ENCODE assay signal across 23 cellular contexts in the genomic region with DNA sequence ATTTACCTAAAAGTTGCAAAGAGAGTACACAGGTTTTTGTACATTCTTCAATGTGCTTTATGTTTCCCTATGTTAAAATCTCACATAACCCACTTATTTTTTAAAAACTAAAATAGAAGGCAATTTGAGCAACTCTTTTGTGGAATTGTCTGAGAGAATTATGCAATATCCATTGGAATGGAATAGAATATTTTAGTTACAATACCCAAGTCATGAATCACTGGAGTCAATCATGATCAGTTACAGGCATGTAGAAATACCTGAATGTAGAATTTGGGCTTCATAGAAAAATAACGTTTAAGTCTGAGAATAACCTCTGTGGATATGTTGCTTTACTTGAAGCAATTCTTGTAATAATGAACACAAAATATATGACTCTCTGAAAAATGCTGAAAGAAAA.
DNase-seq lines count a peak whose midpoint lies in the region; FAIRE-seq and TF ChIP-seq lines count a peak whose summit lies in the region.
"Had no signal": no experiment of that assay in that cellular context is flagged by ENCODE, and none has a peak within 500 bp of the region (broad histone marks: within the 10 kb centered on the region; RNA-seq: fewer than 3 reads in every experiment).

No MANE protein-coding gene starts in this region.

- no peak for FAIRE-seq in bronchial epithelial cell (lab: Jason Lieb, UNC)
- FAIRE-seq in small intestine (lab: Jason Lieb, UNC) = no peak
- FAIRE-seq: A549, GM12891, GM18507, H54 had no signal

- no peak overlapping the region for H3K4me2 ChIP-seq in GM23248 (ENCODE audit: unreplicated experiment)
- H3K4me2 ChIP-seq: A549, BLaER1 had no signal

- H3K9me2 ChIP-seq in GM23248 (ENCODE audit: insufficient read depth) = no peaks in the 10 kb centered on the region

- H3K9me3 ChIP-seq in GM23248 (ENCODE audit: low read depth) (no peaks in the 10 kb centered on the region), small intestine (ENCODE audit: control insufficient read depth, low read depth) (peaks cover 1% of the 10 kb centered on the region)
- H3K9me3 ChIP-seq: A549, BLaER1, Caco-2, HAP-1 had no signal

- no peaks in the 10 kb centered on the region for H4K20me1 ChIP-seq in GM23248 (ENCODE audit: insufficient read depth)
- H4K20me1 ChIP-seq: BLaER1 had no signal

- H3F3A ChIP-seq in GM23248 (ENCODE audit: insufficient read depth) = no peaks in the 10 kb centered on the region

- no peak overlapping the region for H3K4me3 ChIP-seq in ACC112 (ENCODE audit: low read depth, low read length)
- H3K4me3 ChIP-seq in GM23248 = no peak overlapping the region
- no peak overlapping the region for H3K4me3 ChIP-seq in bronchial epithelial cell (ENCODE audit: low read depth, low read length)
- H3K4me3 ChIP-seq in small intestine (ENCODE audit: low read depth in 1 of 2, low read length in 2 of 2) = no peak overlapping the region
- H3K4me3 ChIP-seq: A549, BLaER1, HAP-1 had no signal

- no peak for TF ChIP-seq CTCF in bronchial epithelial cell (IDR thresholded peaks at IDR 0.05; ENCODE audit: insufficient read depth, low read length, severe bottlenecking)

- H2AFZ ChIP-seq in ACC112 (ENCODE audit: low read length, unreplicated experiment) (no peak overlapping the region), GM23248 (no peak overlapping the region)

- peak overlapping the region; percentile 11; the same call in 1 of the 2 replicates for H3K27ac ChIP-seq in ACC112 (ENCODE audit: low read depth, low read length)
- no peak overlapping the region for H3K27ac ChIP-seq in GM23248
- H3K27ac ChIP-seq in small intestine (ENCODE audit: low read depth in 1 of 2, low read length in 1 of 2) = no peak overlapping the region
- H3K27ac ChIP-seq: A549, BLaER1, C4-2B had no signal

- in situ Hi-C loops in GM23248 (cut with MboI) = no loop called here

- H3K27me3 ChIP-seq in ACC112 (ENCODE audit: insufficient read depth, low read length) = no peaks in the 10 kb centered on the region
- H3K27me3 ChIP-seq in GM23248 (replicated peaks; ENCODE audit: insufficient read depth) = no peaks in the 10 kb centered on the region
- H3K27me3 ChIP-seq in bronchial epithelial cell (ENCODE audit: control insufficient read depth, insufficient read depth, low read length) = no peaks in the 10 kb centered on the region
- H3K27me3 ChIP-seq in small intestine (ENCODE audit: control insufficient read depth in 2 of 2, insufficient read depth in 2 of 2, low read length in 2 of 2) = no peaks in the 10 kb centered on the region
- H3K27me3 ChIP-seq: BLaER1 had no signal

- H3K79me2 ChIP-seq in ACC112 (ENCODE audit: control insufficient read depth, insufficient read depth, low read length, unreplicated experiment) (no peaks in the 10 kb centered on the region), GM23248 (ENCODE audit: insufficient read depth) (no peaks in the 10 kb centered on the region)

- no peak overlapping the region for H3K9ac ChIP-seq in GM23248
- H3K9ac ChIP-seq: BLaER1 had no signal

- 31 to 36% methylated on average over 1 of the region's 1 CpG for WGBS in GM23248 (ENCODE audit: low coverage in 1 of 2, low lambda C conversion rate in 2 of 2, missing lambda C conversion rate in 2 of 2), 2 experiments
- 86 to 94% (median 90%) methylated on average over 1 of the region's 1 CpG for WGBS in small intestine, 3 donors

- DNase-seq in GM23248 (peak; percentile 8), bronchial epithelial cell (ENCODE audit: low read depth) (peak; percentile 1), fibroblast of gingiva (ENCODE audit: low read depth) (peak; percentile 50), NCI-H187 (lab: John Stamatoyannopoulos, UW) (no peak), mesenteric fat pad (ENCODE audit: low spot score) (no peak), small intestine (no peak), NCI-H510A treated with DMSO at 0.1 percent for 48 hours (lab: John Stamatoyannopoulos, UW) (no peak)
- DNase-seq: 8988T; Caco-2; CD4-positive, CD25-positive, alpha-beta regulatory T cell; CD8-positive, alpha-beta T cell; DMS153; GF-D8; GOT3; HFFc6 had no signal

- H3K36me3 ChIP-seq in ACC112 (ENCODE audit: insufficient read depth, low read length) (no peaks in the 10 kb centered on the region), GM23248 (ENCODE audit: low read depth) (no peaks in the 10 kb centered on the region), bronchial epithelial cell (ENCODE audit: control insufficient read depth, insufficient read depth, low read length) (no peaks in the 10 kb centered on the region), small intestine (ENCODE audit: control insufficient read depth in 2 of 2, insufficient read depth in 2 of 2, low read length in 2 of 2) (no peaks in the 10 kb centered on the region)
- H3K36me3 ChIP-seq: BLaER1, HAP-1 had no signal

- H3K4me1 ChIP-seq in ACC112 (ENCODE audit: control insufficient read depth, insufficient read depth, low read length, unreplicated experiment) (peaks cover 13% of the 10 kb centered on the region), GM23248 (ENCODE audit: insufficient read depth) (no peaks in the 10 kb centered on the region), small intestine (ENCODE audit: control insufficient read depth in 2 of 2, insufficient read depth in 1 of 2, low read depth in 1 of 2, low read length in 1 of 2) (no peaks in the 10 kb centered on the region)
- H3K4me1 ChIP-seq: A549, Caco-2, HAP-1 had no signal

Comparison
In these comparisons a context has a peak if more than half of its experiments do, and no peak if none do; other contexts are left out.
1. DNase-seq: peak in GM23248 (single experiment), bronchial epithelial cell (single experiment) and fibroblast of gingiva (single experiment); none in NCI-H187 (0 of 2), mesenteric fat pad (single experiment), small intestine (single experiment) and NCI-H510A treated with DMSO at 0.1 percent for 48 hours (single experiment).